In genomic region chr5:54885636-54886035, GRCh38 we compare ENCODE assay signal across 30 cellular contexts.
"Had no signal": no experiment of that assay in that cellular context is flagged by ENCODE, and none has a peak within 500 bp of the region (broad histone marks: within the 10 kb centered on the region; RNA-seq: fewer than 3 reads in every experiment).

No MANE protein-coding gene starts in this region.

- H3K4me3 Mint-ChIP-seq: dendritic cell treated with granulocyte-macrophage colony-stimulating factor and Interleukin-4, amounts not matched to agents 40 ng/mL and 50 ng/mL, for 4 days; effector memory CD8-positive, alpha-beta T cell; endodermal cell had no signal

- H3K4me3 ChIP-seq: colonic mucosa, esophagus squamous epithelium, gastrocnemius medialis, heart right ventricle, left lung, lower lobe of right lung, mucosa of descending colon had no signal

- DNase-seq: colonic mucosa; cortex of kidney; effector CD8-positive, alpha-beta T cell; effector memory CD8-positive, alpha-beta T cell; endodermal cell; erythroblast; esophagus squamous epithelium; foreskin fibroblast; foreskin melanocyte; gastrocnemius medialis; glutamatergic neuron; head of caudate nucleus; heart right ventricle; hippocampal formation; immature natural killer cell; islet precursor cell; kidney; kidney glomerular epithelial cell; left colon; left lung; left ventricle myocardium superior; lower lobe of right lung; mesenchymal stem cell; mucosa of descending colon; naive B cell; naive thymus-derived CD8-positive, alpha-beta T cell had no signal

- H3K27ac ChIP-seq: colonic mucosa, epithelial cell of prostate, esophagus squamous epithelium, gastrocnemius medialis, heart right ventricle, left lung, lower lobe of right lung had no signal

- ATAC-seq: effector memory CD8-positive, alpha-beta T cell; esophagus mucosa; gastrocnemius medialis; heart right ventricle; left colon; left lung; left ventricle myocardium superior; lower lobe of right lung; mucosa of descending colon; naive thymus-derived CD8-positive, alpha-beta T cell had no signal

- H3K36me3 ChIP-seq: colonic mucosa, esophagus squamous epithelium, gastrocnemius medialis, heart right ventricle, left lung, lower lobe of right lung had no signal

- H3K27ac Mint-ChIP-seq: dendritic cell treated with granulocyte-macrophage colony-stimulating factor and Interleukin-4, amounts not matched to agents 40 ng/mL and 50 ng/mL, for 4 days; effector memory CD8-positive, alpha-beta T cell; endodermal cell; immature natural killer cell; mesothelial cell of epicardium; naive B cell; naive thymus-derived CD8-positive, alpha-beta T cell had no signal

- H3K4me1 ChIP-seq: colonic mucosa had no signal

- H3K9me3 ChIP-seq: colonic mucosa, esophagus squamous epithelium, gastrocnemius medialis, left lung, lower lobe of right lung, mucosa of descending colon had no signal

- H3K36me3 Mint-ChIP-seq: mesothelial cell of epicardium had no signal

- H3K9me3 Mint-ChIP-seq: dendritic cell treated with granulocyte-macrophage colony-stimulating factor and Interleukin-4, amounts not matched to agents 40 ng/mL and 50 ng/mL, for 4 days; effector memory CD8-positive, alpha-beta T cell; immature natural killer cell; mesothelial cell of epicardium; naive B cell had no signal
